In genomic region chr6:119043783-119044182, GRCh38 we compare ENCODE assay signal across 16 cellular contexts. TPM values are rescaled to one million over a fixed set of nuclear protein-coding genes. Genes with fewer than 3 reads are reported as not detected.
DNase-seq lines count a peak whose midpoint lies in the region; ATAC-seq, FAIRE-seq and TF ChIP-seq lines count a peak whose summit lies in the region.
"Had no signal": no experiment of that assay in that cellular context is flagged by ENCODE, and none has a peak within 500 bp of the region (broad histone marks: within the 10 kb centered on the region; RNA-seq: fewer than 3 reads in every experiment).

No MANE protein-coding gene starts in this region.

- no peak for DNase-seq in GDM1 (lab: John Stamatoyannopoulos, UW)
- no peak for DNase-seq in pancreas
- DNase-seq in frontal cortex (ENCODE audit: low spot score in 2 of 2) = no peak
- DNase-seq: activated naive CD8-positive, alpha-beta T cell treated with anti-CD3 and anti-CD28 coated beads, Interleukin-2, amount 50 U/mL, for 24 hours; heart right ventricle; NCI-H1694; NCI-H446; SHP77 treated with DMSO at 0.1 percent for 48 hours; substantia nigra had no signal

- H3K4me3 ChIP-seq in pancreas = no peak overlapping the region
- H3K4me3 ChIP-seq: cardiac muscle cell, esophagus muscularis mucosa, heart right ventricle, neural progenitor cell had no signal

- FAIRE-seq in pancreas (lab: Jason Lieb, UNC) (no peak), frontal cortex (lab: Jason Lieb, UNC) (no peak)

- no peaks in the 10 kb centered on the region for H3K9me3 ChIP-seq in pancreas
- H3K9me3 ChIP-seq: esophagus muscularis mucosa, heart right ventricle had no signal

- no peak overlapping the region for H3K27ac ChIP-seq in pancreas
- H3K27ac ChIP-seq: cardiac muscle cell, esophagus muscularis mucosa, heart right ventricle, neural progenitor cell had no signal

- no peak for TF ChIP-seq CTCF in pancreas (IDR thresholded peaks at IDR 0.05)

- no peaks in the 10 kb centered on the region for H3K36me3 ChIP-seq in pancreas
- H3K36me3 ChIP-seq: cardiac muscle cell, esophagus muscularis mucosa, heart right ventricle, neural progenitor cell had no signal

- no peaks in the 10 kb centered on the region for H3K4me1 ChIP-seq in pancreas
- H3K4me1 ChIP-seq: heart right ventricle had no signal

- intact Hi-C loops in pancreas (cut with DNase I) = no loop called here

- H3K27me3 ChIP-seq in pancreas = no peaks in the 10 kb centered on the region
- H3K27me3 ChIP-seq: cardiac muscle cell, esophagus muscularis mucosa, heart right ventricle, neural progenitor cell had no signal

- ATAC-seq in GM18519 (IDR thresholded peaks at IDR 0.05; ENCODE audit: low FRiP score, unreplicated experiment) = peak; percentile 54
- peak; percentile 52 for ATAC-seq in GM19043 (IDR thresholded peaks at IDR 0.05; ENCODE audit: low read depth, unreplicated experiment)
- peak; percentile 81 for ATAC-seq in GM21619 (IDR thresholded peaks at IDR 0.05; ENCODE audit: unreplicated experiment)
- ATAC-seq in HG03520 (IDR thresholded peaks at IDR 0.05; ENCODE audit: unreplicated experiment) = peak; percentile 43
- ATAC-seq in pancreas = no peak
- ATAC-seq: heart right ventricle had no signal

RNA-seq across cellular contexts. Expression of gene FAM184A, which starts 34.7 kb away (rescaled TPM):
- total RNA-seq in pancreas (1 to 10 TPM; 1.8 to 3.3 (median 2.8) TPM), frontal cortex (30.2 TPM)
- polyA plus RNA-seq in pancreas = 1 to 10 TPM; 3.6 to 6.4 TPM

Comparison
In these comparisons a context has a peak if more than half of its experiments do, and no peak if none do; other contexts are left out.
1. ATAC-seq: peak in GM18519 (single experiment), GM19043 (single experiment), GM21619 (single experiment) and HG03520 (single experiment); none in pancreas (0 of 4).